Comparison of ENCODE assay signal across 19 cellular contexts in the genomic region with DNA sequence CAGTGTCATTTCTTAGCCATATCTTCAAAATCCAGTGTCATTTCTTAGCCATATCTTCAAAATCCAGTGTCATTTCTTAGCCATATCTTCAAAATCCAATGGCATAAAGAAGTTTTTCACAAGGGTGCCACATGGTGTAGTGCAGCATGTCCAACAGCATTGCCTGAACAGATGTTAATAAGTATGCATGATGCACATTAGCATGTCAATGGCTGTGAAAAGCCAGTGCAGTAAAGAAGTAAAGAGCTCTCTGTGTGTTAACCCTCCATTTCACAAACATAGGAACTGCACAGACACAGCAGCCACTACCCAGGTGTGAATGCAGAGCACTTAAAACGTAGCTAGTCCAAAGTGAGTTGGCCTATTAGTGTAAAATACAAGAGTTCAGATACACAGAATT.
A peak's percentile ranks its signal among the peaks of the same experiment; 100 is the strongest.
DNase-seq lines count a peak whose midpoint lies in the region; TF ChIP-seq lines count a peak whose summit lies in the region.
"Had no signal": no experiment of that assay in that cellular context is flagged by ENCODE, and none has a peak within 500 bp of the region (broad histone marks: within the 10 kb centered on the region; RNA-seq: fewer than 3 reads in every experiment).

No MANE protein-coding gene starts in this region.

- H3K27ac ChIP-seq in coronary artery: no peak overlapping the region
- H3K27ac ChIP-seq: BLaER1 treated with 17β-estradiol and CSF1 and Interleukin-3, amounts not matched to agents 10 nM and 100 nM; KMS-11; SJSA1 had no signal

- H3K36me3 Mint-ChIP-seq in glutamatergic neuron (ENCODE audit: unreplicated experiment): no peaks in the 10 kb centered on the region
- H3K36me3 Mint-ChIP-seq: CD4-positive, alpha-beta memory T cell had no signal

- peak overlapping the region; percentile 38 for H3K27ac Mint-ChIP-seq in glutamatergic neuron (ENCODE audit: unreplicated experiment)
- H3K27ac Mint-ChIP-seq: CD4-positive, alpha-beta memory T cell had no signal

- no peak overlapping the region for H3K4me3 ChIP-seq in coronary artery
- H3K4me3 ChIP-seq: BLaER1 treated with 17β-estradiol and CSF1 and Interleukin-3, amounts not matched to agents 10 nM and 100 nM; SJSA1 had no signal

- peak; percentile 57 for DNase-seq in DMS 273 treated with DMSO at 0.1 percent for 48 hours (lab: John Stamatoyannopoulos, UW)
- DNase-seq in OCI-M1 (lab: John Stamatoyannopoulos, UW): peak; percentile 61
- no peak for DNase-seq in glutamatergic neuron
- peak; percentile 58 for DNase-seq in superior temporal gyrus (ENCODE audit: extremely low spot score)
- no peak for DNase-seq in coronary artery (ENCODE audit: low spot score)
- no peak for DNase-seq in GM20000 (ENCODE audit: low spot score)
- DNase-seq in HUDEP-2 (lab: John Stamatoyannopoulos, UW; ENCODE audit: unreplicated experiment in 76 of 76): no peak
- DNase-seq: ACHN; CD4-positive, alpha-beta memory T cell; GOT3; IMR-90; NCI-H1105; NCI-H146; NCI-H2081; NCI-H510A; NCI-H774 had no signal

- TF ChIP-seq CTCF in glutamatergic neuron (IDR thresholded peaks at IDR 0.05; ENCODE audit: partially characterized antibody, unreplicated experiment) (no peak), coronary artery (IDR thresholded peaks at IDR 0.05) (no peak), GM20000 (IDR thresholded peaks at IDR 0.05; ENCODE audit: extremely low read depth, missing control alignments) (no peak)

- H3K27me3 Mint-ChIP-seq in glutamatergic neuron (ENCODE audit: unreplicated experiment): no peaks in the 10 kb centered on the region
- H3K27me3 Mint-ChIP-seq: CD4-positive, alpha-beta memory T cell had no signal

- H3K9me3 Mint-ChIP-seq in glutamatergic neuron (ENCODE audit: unreplicated experiment): peaks cover 2% of the 10 kb centered on the region

- peaks cover 27% of the 10 kb centered on the region for H3K4me1 Mint-ChIP-seq in glutamatergic neuron (ENCODE audit: low read depth, unreplicated experiment)
- H3K4me1 Mint-ChIP-seq: CD4-positive, alpha-beta memory T cell had no signal

- no peak overlapping the region for H3K4me3 Mint-ChIP-seq in glutamatergic neuron (ENCODE audit: unreplicated experiment)
- H3K4me3 Mint-ChIP-seq: CD4-positive, alpha-beta memory T cell had no signal

Comparison
In these comparisons a context has a peak if more than half of its experiments do, and no peak if none do; other contexts are left out.
1. DNase-seq: peak in DMS 273 treated with DMSO at 0.1 percent for 48 hours (single experiment), OCI-M1 (single experiment) and superior temporal gyrus (single experiment); none in glutamatergic neuron (single experiment), coronary artery (single experiment), GM20000 (single experiment) and HUDEP-2 (0 of 76).